8 cellular contexts compared by ENCODE assay signal in the genomic region with DNA sequence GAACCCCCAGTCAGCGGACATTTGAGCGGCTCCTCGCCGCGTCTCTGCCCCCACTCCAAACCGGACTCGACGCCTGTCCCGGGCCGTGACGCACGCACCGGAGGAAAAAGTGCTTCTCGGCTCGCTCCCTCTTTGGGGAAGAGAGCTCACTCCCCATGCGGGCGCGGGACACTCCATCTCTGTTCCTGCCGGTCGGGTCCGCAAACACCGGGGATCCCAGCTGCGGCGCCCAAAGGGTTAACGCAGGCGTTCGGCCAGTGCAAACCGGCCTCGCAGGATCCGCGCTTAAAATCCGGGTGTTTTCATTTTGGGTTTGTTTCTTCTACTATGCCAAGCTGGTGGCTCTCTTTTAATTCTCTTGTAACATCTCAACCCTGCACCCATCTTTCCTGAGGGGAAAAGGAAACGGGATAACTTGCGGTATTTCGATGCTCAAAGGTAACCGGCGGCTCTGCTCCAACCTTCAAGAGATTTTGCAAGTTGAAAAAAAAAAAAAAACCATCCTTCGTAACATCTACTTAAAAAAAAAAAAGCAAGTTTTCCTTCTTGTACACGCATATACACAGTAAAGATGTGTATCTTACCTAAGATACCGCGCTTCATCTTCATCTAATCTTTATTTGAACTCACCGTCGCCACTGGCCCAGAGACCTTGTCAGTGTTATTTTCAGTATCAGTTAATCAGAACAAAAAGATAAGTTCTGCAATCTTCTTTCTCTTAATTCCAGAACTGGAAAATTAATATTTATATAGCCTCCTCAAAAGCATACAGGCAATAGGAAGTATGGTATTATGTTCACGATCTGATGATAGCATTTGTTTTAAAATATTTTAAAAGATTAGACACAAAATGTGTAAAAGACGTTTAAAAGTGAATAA. TPM values are rescaled to one million over a fixed set of nuclear protein-coding genes. Genes with fewer than 3 reads are reported as not detected.
DNase-seq lines count a peak whose midpoint lies in the region; ATAC-seq and TF ChIP-seq lines count a peak whose summit lies in the region.

No MANE protein-coding gene starts in this region.

- peaks cover 13% of the 10 kb centered on the region for H3K4me1 ChIP-seq in mononuclear cell (ENCODE audit: insufficient read depth, low read length)
- H3K4me1 ChIP-seq in stomach, result peaks cover 8 to 33% (median 19%) of the 10 kb centered on the region in 4 donors

- peak overlapping the region; percentile 95 to 100 (median 98) for H3K27ac ChIP-seq in stomach

- H3K36me3 ChIP-seq in stomach, result no peaks in the 10 kb centered on the region

- TF ChIP-seq CTCF in stomach (IDR thresholded peaks at IDR 0.05), result no peak

- 1 to 2% (median 1%) methylated on average over 31 to 45 of the region's 45 CpGs for WGBS in stomach, 5 donors

- H3K36me3 Mint-ChIP-seq in effector memory CD8-positive, alpha-beta T cell (ENCODE audit: insufficient read depth), result peaks cover 47% of the 10 kb centered on the region

- H3K27me3 Mint-ChIP-seq in effector memory CD8-positive, alpha-beta T cell, result no peaks in the 10 kb centered on the region

- peaks cover 2 to 4% of the 10 kb centered on the region in 2 donors for H3K9me3 Mint-ChIP-seq in effector memory CD8-positive, alpha-beta T cell

- ATAC-seq in HG03060 (IDR thresholded peaks at IDR 0.05; ENCODE audit: low read depth, unreplicated experiment), result peak; percentile 13
- ATAC-seq in effector memory CD8-positive, alpha-beta T cell (replicated peaks), result no peak

- H3K27me3 ChIP-seq in mononuclear cell (ENCODE audit: insufficient read depth, low read length) (no peaks in the 10 kb centered on the region), stomach (no peaks in the 10 kb centered on the region)

- peaks cover 17 to 37% of the 10 kb centered on the region in 2 donors for H3K4me1 Mint-ChIP-seq in effector memory CD8-positive, alpha-beta T cell (ENCODE audit: low read depth in 2 of 2)

- TF ChIP-seq POLR2A in stomach (IDR thresholded peaks at IDR 0.05), result no peak

- DNase-seq in DMS 273 (lab: John Stamatoyannopoulos, UW; ENCODE audit: unreplicated experiment) (peak; percentile 63), DMS 273 treated with DMSO at 0.1 percent for 48 hours (lab: John Stamatoyannopoulos, UW) (no peak), T-helper 2 cell (peak in 4 of 5 experiments; percentile 10 to 45 (median 13)), stomach (peak; percentile 52), NCI-H1048 (lab: John Stamatoyannopoulos, UW) (no peak)
- peak in 2 of 3 experiments; percentile 28 to 46 for DNase-seq in effector memory CD8-positive, alpha-beta T cell

- peak overlapping the region; percentile 90 to 92 for H3K4me3 Mint-ChIP-seq in effector memory CD8-positive, alpha-beta T cell

- TF ChIP-seq EP300 in stomach (IDR thresholded peaks at IDR 0.05), result no peak

- intact Hi-C loops in stomach (cut with DNase I; ENCODE audit: low total_unique reads), result no loop called here

- peak overlapping the region; percentile 97 to 98 for H3K27ac Mint-ChIP-seq in effector memory CD8-positive, alpha-beta T cell

- no peaks in the 10 kb centered on the region for H3K9me3 ChIP-seq in mononuclear cell (ENCODE audit: low read depth, low read length)
- H3K9me3 ChIP-seq in stomach, result peaks cover 0 to 5% (median 0%) of the 10 kb centered on the region in 4 donors

- H3K4me3 ChIP-seq in mononuclear cell (ENCODE audit: low read length) (peak overlapping the region; percentile 88), stomach (peak overlapping the region; percentile 83 to 93 (median 90))

RNA-seq across cellular contexts. Expression of gene ATP2B1, which starts 1.6 kb away (rescaled TPM):
- total RNA-seq in mononuclear cell, result 408 TPM
- 10 to 100 TPM; 15.8 to 84.1 (median 31.0) TPM for total RNA-seq in stomach
- polyA plus RNA-seq in stomach, result 1 to 10 TPM; 3.5 to 4.7 (median 4.0) TPM

Comparison
In these comparisons a context has a peak if more than half of its experiments do, and no peak if none do; other contexts are left out.
1. DNase-seq: peak in DMS 273 (single experiment), T-helper 2 cell (4 of 5), effector memory CD8-positive, alpha-beta T cell (2 of 3) and stomach (single experiment); none in DMS 273 treated with DMSO at 0.1 percent for 48 hours (single experiment) and NCI-H1048 (single experiment).